Comparison of ENCODE assay signal across 20 cellular contexts in genomic region chr5:138021771-138022170, GRCh38. TPM values are rescaled to one million over a fixed set of nuclear protein-coding genes. Genes with fewer than 3 reads are reported as not detected.
DNase-seq lines count a peak whose midpoint lies in the region; ATAC-seq and TF ChIP-seq lines count a peak whose summit lies in the region.
"Had no signal": no experiment of that assay in that cellular context is flagged by ENCODE, and none has a peak within 500 bp of the region (broad histone marks: within the 10 kb centered on the region; RNA-seq: fewer than 3 reads in every experiment).

No MANE protein-coding gene starts in this region.

- no peaks in the 10 kb centered on the region for H3K9me3 Mint-ChIP-seq in MCF 10A (ENCODE audit: unreplicated experiment)
- H3K9me3 Mint-ChIP-seq in GM23338: no peaks in the 10 kb centered on the region
- H3K9me3 Mint-ChIP-seq in WTC11: no peaks in the 10 kb centered on the region
- H3K9me3 Mint-ChIP-seq in type B pancreatic cell: peaks cover 4% of the 10 kb centered on the region
- no peaks in the 10 kb centered on the region for H3K9me3 Mint-ChIP-seq in H9
- H3K9me3 Mint-ChIP-seq: CD14-positive monocyte; CD4-positive, alpha-beta T cell had no signal

- H3K36me3 ChIP-seq in mammary epithelial cell (ENCODE audit: insufficient read depth, low read length) (peaks cover 13% of the 10 kb centered on the region), GM23338 (ENCODE audit: insufficient read depth) (peaks cover 8% of the 10 kb centered on the region)

- H3K27ac ChIP-seq in mammary epithelial cell (ENCODE audit: insufficient read depth, low read depth, low read length) (no peak overlapping the region), GM23338 (ENCODE audit: low read depth) (no peak overlapping the region), H9 (ENCODE audit: insufficient read length, low read depth, low read length) (no peak overlapping the region)
- H3K27ac ChIP-seq: A549; BLaER1 treated with 17β-estradiol and CSF1 and Interleukin-3, amounts not matched to agents 10 nM and 100 nM; GM23248 had no signal

- TF ChIP-seq CTCF in mammary epithelial cell (conservative IDR thresholded peaks at IDR 0.05 in 1 of 2, IDR thresholded peaks at IDR 0.05 in 1 of 2; ENCODE audit: extremely low read depth in 1 of 2, insufficient read depth in 1 of 2, low read depth in 1 of 2, low read length in 2 of 2): no peak
- TF ChIP-seq CTCF in MCF 10A (IDR thresholded peaks at IDR 0.05; ENCODE audit: unreplicated experiment): no peak
- TF ChIP-seq CTCF in GM23338 (conservative IDR thresholded peaks at IDR 0.05; ENCODE audit: low read depth in 2 of 2): no peak
- TF ChIP-seq CTCF in WTC11 (IDR thresholded peaks at IDR 0.05): no peak
- TF ChIP-seq CTCF in type B pancreatic cell (conservative IDR thresholded peaks at IDR 0.05): no peak
- no peak for TF ChIP-seq CTCF in H9 (conservative IDR thresholded peaks at IDR 0.05)

- H2BK12ac ChIP-seq in H9 (ENCODE audit: insufficient read length, low read depth, low read length): no peak overlapping the region

- H2AK5ac ChIP-seq in H9 (ENCODE audit: insufficient read length, low read length): no peak overlapping the region

- peaks cover 91% of the 10 kb centered on the region for H3K79me2 ChIP-seq in mammary epithelial cell (ENCODE audit: insufficient read depth, low read length)
- H3K79me2 ChIP-seq in GM23338 (replicated peaks; ENCODE audit: insufficient read depth): peaks cover 86% of the 10 kb centered on the region
- peaks cover 31% of the 10 kb centered on the region; the same call in 1 of the 2 replicates for H3K79me2 ChIP-seq in H9 (ENCODE audit: insufficient read depth, low read length)

- H3K9ac ChIP-seq in mammary epithelial cell (ENCODE audit: insufficient read depth, low read length) (no peak overlapping the region), H9 (ENCODE audit: extremely low read depth, insufficient read length, low read length) (no peak overlapping the region)
- H3K9ac ChIP-seq: BLaER1 treated with 17β-estradiol and CSF1 and Interleukin-3, amounts not matched to agents 10 nM and 100 nM; GM23248 had no signal

- no peaks in the 10 kb centered on the region for H3F3A ChIP-seq in GM23338 (replicated peaks; ENCODE audit: low read depth)

- H3K27me3 Mint-ChIP-seq in MCF 10A (ENCODE audit: insufficient read depth, unreplicated experiment) (no peaks in the 10 kb centered on the region), GM23338 (ENCODE audit: insufficient read depth, low read depth, poor library complexity) (peaks cover 3% of the 10 kb centered on the region), WTC11 (ENCODE audit: low read depth) (no peaks in the 10 kb centered on the region), type B pancreatic cell (no peaks in the 10 kb centered on the region), H9 (ENCODE audit: low read depth) (no peaks in the 10 kb centered on the region)
- H3K27me3 Mint-ChIP-seq: CD4-positive, alpha-beta T cell had no signal

- ATAC-seq in GM23338 (no peak), WTC11 (no peak), GM18909 (IDR thresholded peaks at IDR 0.05; ENCODE audit: poor library complexity, unreplicated experiment) (no peak)
- ATAC-seq: A549 had no signal

- peaks cover 26% of the 10 kb centered on the region for H3K4me1 ChIP-seq in mammary epithelial cell (ENCODE audit: insufficient read depth, low read length)
- peaks cover 6% of the 10 kb centered on the region for H3K4me1 ChIP-seq in GM23338 (ENCODE audit: insufficient read depth)
- H3K4me1 ChIP-seq in H9 (ENCODE audit: insufficient read depth, low read length): peaks cover 2% of the 10 kb centered on the region; the same call in 1 of the 2 replicates
- H3K4me1 ChIP-seq: BE2C had no signal

- no peak overlapping the region for H4K5ac ChIP-seq in H9 (ENCODE audit: insufficient read length, low read depth, low read length)

- peaks cover 7% of the 10 kb centered on the region for H4K20me1 ChIP-seq in mammary epithelial cell (ENCODE audit: insufficient read depth, low read length)
- peaks cover 51% of the 10 kb centered on the region for H4K20me1 ChIP-seq in GM23338 (replicated peaks; ENCODE audit: insufficient read depth)
- H4K20me1 ChIP-seq in H9 (ENCODE audit: control insufficient read depth, insufficient read depth, insufficient read length): no peaks in the 10 kb centered on the region

- POLR2A ChIA-PET in MCF 10A (lab: Yijun Ruan, JAX): interaction anchor here (0.9 to 2.1 kb wide), 5 partner anchors 9 to 480 kb away, joined by 3 to 8 read pairs (median 3); partner anchors contain the start of gene FAM13B
- POLR2A ChIA-PET in WTC11 (lab: Charles Lee): no interaction called here

- no peak overlapping the region for H3K14ac ChIP-seq in H9 (ENCODE audit: insufficient read depth, low read length)

- H4K8ac ChIP-seq in H9 (replicated peaks; ENCODE audit: insufficient read length, low read depth, low read length): no peak overlapping the region

- H3K23me2 ChIP-seq in H9 (ENCODE audit: insufficient read length, low read depth, low read length, poor library complexity, severe bottlenecking): no peaks in the 10 kb centered on the region

- H3K27ac Mint-ChIP-seq in MCF 10A (ENCODE audit: low read depth, unreplicated experiment) (no peak overlapping the region), GM23338 (no peak overlapping the region), WTC11 (no peak overlapping the region), type B pancreatic cell (peak overlapping the region; percentile 94), H9 (no peak overlapping the region)
- H3K27ac Mint-ChIP-seq: CD4-positive, alpha-beta T cell had no signal

- H3K36me3 Mint-ChIP-seq in MCF 10A (ENCODE audit: insufficient read depth, unreplicated experiment) (peaks cover 42% of the 10 kb centered on the region), GM23338 (ENCODE audit: low read depth) (peaks cover 34% of the 10 kb centered on the region), WTC11 (peaks cover 37% of the 10 kb centered on the region), type B pancreatic cell (peaks cover 23% of the 10 kb centered on the region), H9 (ENCODE audit: insufficient read depth in 1 of 3, low read depth in 3 of 3) (peaks cover 14 to 40% (median 34%) of the 10 kb centered on the region in 3 experiments; a peak in 6 of 7 replicates)

- in situ Hi-C loops in mammary epithelial cell (cut with MboI; ENCODE audit: low sequenced_read_pairs in 2 of 2): no loop called here

- no peak overlapping the region for H3K56ac ChIP-seq in H9 (ENCODE audit: insufficient read length, low read depth, low read length)

- no peak overlapping the region for H4K91ac ChIP-seq in H9 (ENCODE audit: insufficient read length, low read depth, low read length)

- no peak overlapping the region for H3K18ac ChIP-seq in H9 (ENCODE audit: insufficient read length, low read depth, low read length)

- no peak overlapping the region for H3K4me3 ChIP-seq in mammary epithelial cell (replicated peaks in 1 of 3; ENCODE audit: insufficient read depth in 1 of 3, low read depth in 2 of 3, low read length in 3 of 3)
- H3K4me3 ChIP-seq in GM23338: no peak overlapping the region
- H3K4me3 ChIP-seq: A549; BLaER1 treated with 17β-estradiol and CSF1 and Interleukin-3, amounts not matched to agents 10 nM and 100 nM; GM23248; HAP-1 had no signal

- no peak overlapping the region for H3K23ac ChIP-seq in H9 (ENCODE audit: insufficient read length, low read depth, low read length)

- H2BK5ac ChIP-seq in H9 (ENCODE audit: insufficient read length, low read length): no peak overlapping the region

- WGBS in mammary epithelial cell (ENCODE audit: low coverage, missing lambda C conversion rate): 0% methylated on average over 1 of the region's 1 CpG
- WGBS in H9 (ENCODE audit: extremely low coverage, insufficient read length, low lambda C conversion rate): no CpG with 5 or more reads among the region's 1 CpG

- no peaks in the 10 kb centered on the region for H3K9me2 ChIP-seq in GM23338 (ENCODE audit: insufficient read depth)

- intact Hi-C loops in mammary epithelial cell (cut with micrococcal nuclease) (no loop called here), MCF 10A (cut with micrococcal nuclease) (no loop called here)

- no peak overlapping the region for H3K4ac ChIP-seq in H9 (ENCODE audit: low read depth, low read length)

- no peak overlapping the region for H3T11ph ChIP-seq in H9 (ENCODE audit: low read length)

- dilution Hi-C loops in mammary epithelial cell (cut with HindIII; ENCODE audit: low sequenced_read_pairs): loop anchor here (5.0 kb wide), 1 partner anchor 69 kb away; no protein-coding TSS in a partner anchor

- DNase-seq in mammary epithelial cell: no peak
- DNase-seq in MCF 10A (ENCODE audit: unreplicated experiment): no peak
- DNase-seq in GM23338 (ENCODE audit: low spot score): no peak
- no peak for DNase-seq in WTC11 (ENCODE audit: low spot score)
- DNase-seq in type B pancreatic cell (ENCODE audit: extremely low spot score, unreplicated experiment): no peak
- DNase-seq in H9: no peak
- DNase-seq: 8988T; ACHN; AML-193; BE2C; Calu3; CD4-positive, alpha-beta T cell; COR-L47; DND-41; GM23248 had no signal

- CTCF ChIA-PET in mammary epithelial cell (lab: Charles Lee; ENCODE audit: low non-redundant PET): no interaction called here
- CTCF ChIA-PET in MCF 10A (lab: Yijun Ruan, JAX): interaction anchor here (0.7 to 1.8 kb wide), 6 partner anchors 9 to 372 kb away, joined by 3 to 9 read pairs (median 3); no protein-coding TSS in a partner anchor
- CTCF ChIA-PET in WTC11 (lab: Charles Lee): no interaction called here

- peak overlapping the region; percentile 26 for H3K4me2 ChIP-seq in mammary epithelial cell (ENCODE audit: insufficient read depth, low read depth, low read length)
- 0 out of 2 replicates have a peak overlapping the region, but pooled peaks have one; percentile 5 for H3K4me2 ChIP-seq in GM23338
- H3K4me2 ChIP-seq in H9 (ENCODE audit: insufficient read depth, insufficient read length, low read length): no peak overlapping the region
- H3K4me2 ChIP-seq: A549; BLaER1 treated with 17β-estradiol and CSF1 and Interleukin-3, amounts not matched to agents 10 nM and 100 nM had no signal

- no peaks in the 10 kb centered on the region for H3K9me3 ChIP-seq in mammary epithelial cell (replicated peaks; ENCODE audit: insufficient read depth, low read length)
- H3K9me3 ChIP-seq in H9 (ENCODE audit: control insufficient read depth, low read depth, low read length): no peaks in the 10 kb centered on the region
- H3K9me3 ChIP-seq: A549, BE2C, HAP-1 had no signal

- H3K4me3 Mint-ChIP-seq in MCF 10A (ENCODE audit: unreplicated experiment) (no peak overlapping the region), GM23338 (no peak overlapping the region), WTC11 (no peak overlapping the region), type B pancreatic cell (no peak overlapping the region), H9 (no peak overlapping the region)
- H3K4me3 Mint-ChIP-seq: CD14-positive monocyte; CD4-positive, alpha-beta T cell had no signal

- no peak overlapping the region for H2BK20ac ChIP-seq in H9 (ENCODE audit: low read depth, low read length, poor library complexity, severe bottlenecking)

- H3K79me1 ChIP-seq in H9 (ENCODE audit: insufficient read depth, low read depth, low read length, poor library complexity, severe bottlenecking): peaks cover 4% of the 10 kb centered on the region

- BruUV-seq in mammary epithelial cell (replicated peaks; lab: Mats Ljungman, UMichigan): no TSS peak
- no TSS peak for BruUV-seq in MCF 10A (replicated peaks; lab: Mats Ljungman, UMichigan)

- H3K27me3 ChIP-seq in mammary epithelial cell (ENCODE audit: insufficient read depth, low read length) (no peaks in the 10 kb centered on the region), GM23338 (ENCODE audit: insufficient read depth) (no peaks in the 10 kb centered on the region), H9 (ENCODE audit: insufficient read depth, low read length) (no peaks in the 10 kb centered on the region)
- H3K27me3 ChIP-seq: BE2C; BLaER1 treated with 17β-estradiol and CSF1 and Interleukin-3, amounts not matched to agents 10 nM and 100 nM had no signal

- no peak overlapping the region for H2AFZ ChIP-seq in mammary epithelial cell (ENCODE audit: low read depth, low read length)
- no peak overlapping the region for H2AFZ ChIP-seq in GM23338
- no peak overlapping the region for H2AFZ ChIP-seq in H9 (ENCODE audit: low read length)
- H2AFZ ChIP-seq: GM23248 had no signal

- H3K4me1 Mint-ChIP-seq in MCF 10A (ENCODE audit: insufficient read depth, unreplicated experiment) (peaks cover 26% of the 10 kb centered on the region), GM23338 (peaks cover 40% of the 10 kb centered on the region), WTC11 (peaks cover 33% of the 10 kb centered on the region), type B pancreatic cell (ENCODE audit: unreplicated experiment) (peaks cover 14% of the 10 kb centered on the region), H9 (peaks cover 17 to 34% of the 10 kb centered on the region in 2 experiments)

- no peak overlapping the region for H2BK120ac ChIP-seq in H9 (ENCODE audit: low read depth, low read length, poor library complexity, severe bottlenecking)

- no peak overlapping the region for H2BK15ac ChIP-seq in H9 (ENCODE audit: low read depth, low read length)

RNA-seq across cellular contexts. Expression of gene FAM13B, which starts 11.1 kb away (rescaled TPM):
- total RNA-seq in mammary epithelial cell: 10 to 100 TPM; 20.3 to 24.7 TPM
- polyA plus RNA-seq in mammary epithelial cell: 6.6 TPM
- polyA minus RNA-seq in mammary epithelial cell: 8.6 TPM
- total RNA-seq in MCF 10A (2022): 29.1 and 33.7 TPM in 2 replicates
- total RNA-seq in GM23338 (2014; rRNA removed; shearing (Covaris generic)): 24.6 and 30.2 TPM in 2 replicates
- polyA plus RNA-seq in GM23338 (2016; fragmentation: Nextera tagmentation; extraction: Ambion mirVana): 9.6 and 12.9 TPM in 2 replicates
- 14.3 to 15.6 TPM (median 15.2 TPM) in 3 replicates for total RNA-seq in WTC11 (2021)
- 39.6 and 40.3 TPM in 2 replicates for total RNA-seq in type B pancreatic cell (ENCODE audit: low replicate concordance)
- total RNA-seq in H9 (2021): 23.0 and 23.1 TPM in 2 replicates
